In genomic region chr7:151925446-151926335, GRCh38 we compare ENCODE assay signal across 8 cellular contexts. TPM values are rescaled to one million over a fixed set of nuclear protein-coding genes. Genes with fewer than 3 reads are reported as not detected.
DNase-seq lines count a peak whose midpoint lies in the region; ATAC-seq, FAIRE-seq and TF ChIP-seq lines count a peak whose summit lies in the region.

No MANE protein-coding gene starts in this region.

- H3K36me3 ChIP-seq in kidney (ENCODE audit: control insufficient read depth in 1 of 2, insufficient read depth in 2 of 2, low read length in 2 of 2): no peaks in the 10 kb centered on the region

- no peaks in the 10 kb centered on the region for H3K27me3 Mint-ChIP-seq in T-helper 1 cell treated with Interleukin-12 subunit alpha and Interleukin-12 subunit beta and Interleukin-4 antibody, amounts not matched to agents 30 μg/mL and 1 μg/mL, for 36 hours (ENCODE audit: low read depth)

- no peaks in the 10 kb centered on the region for H3K9me3 ChIP-seq in kidney (ENCODE audit: control insufficient read depth in 1 of 2, low read length in 2 of 2)

- no peak overlapping the region for H3K9ac ChIP-seq in kidney (ENCODE audit: low read length in 2 of 2)

- no peak for TF ChIP-seq CTCF in kidney (IDR thresholded peaks at IDR 0.05; ENCODE audit: borderline replicate concordance, extremely low read depth, insufficient read depth)

- DNase-seq in GM12891 (ENCODE audit: insufficient read length, low spot score): no peak
- DNase-seq in kidney: peak; percentile 82
- DNase-seq in superior temporal gyrus (ENCODE audit: extremely low spot score): peak; percentile 59
- DNase-seq in NK-92 treated with Interleukin-12 subunit alpha and Interleukin-12 subunit beta, amount 100 ng/mL, for 24 hours (lab: John Stamatoyannopoulos, UW): no peak
- DNase-seq in HTR-8/SVneo (ENCODE audit: insufficient read length, low spot score): no peak

- intact Hi-C loops in kidney (cut with DNase I): no loop called here

- peak overlapping the region in 1 of 2 donors; percentile 21 for H3K4me3 ChIP-seq in kidney (ENCODE audit: low read length in 2 of 2)

- no peak overlapping the region for H3K27ac ChIP-seq in kidney (ENCODE audit: low read depth in 2 of 2, low read length in 2 of 2)

- H3K36me3 Mint-ChIP-seq in T-helper 1 cell treated with Interleukin-12 subunit alpha and Interleukin-12 subunit beta and Interleukin-4 antibody, amounts not matched to agents 30 μg/mL and 1 μg/mL, for 36 hours (ENCODE audit: low read depth): no peaks in the 10 kb centered on the region

- ATAC-seq in HG03175 (IDR thresholded peaks at IDR 0.05; ENCODE audit: unreplicated experiment): peak; percentile 67
- ATAC-seq in GM18909 (IDR thresholded peaks at IDR 0.05; ENCODE audit: poor library complexity, unreplicated experiment): no peak

- peaks cover 7% of the 10 kb centered on the region for H3K4me1 Mint-ChIP-seq in T-helper 1 cell treated with Interleukin-12 subunit alpha and Interleukin-12 subunit beta and Interleukin-4 antibody, amounts not matched to agents 30 μg/mL and 1 μg/mL, for 36 hours (ENCODE audit: low read depth)

- no peak for FAIRE-seq in GM12891 (lab: Jason Lieb, UNC)
- no peak for FAIRE-seq in kidney (lab: Jason Lieb, UNC)
- no peak for FAIRE-seq in HTR-8/SVneo (lab: Jason Lieb, UNC)

- H3K9me3 Mint-ChIP-seq in T-helper 1 cell treated with Interleukin-12 subunit alpha and Interleukin-12 subunit beta and Interleukin-4 antibody, amounts not matched to agents 30 μg/mL and 1 μg/mL, for 36 hours: no peaks in the 10 kb centered on the region

- H3K4me1 ChIP-seq in kidney (ENCODE audit: control insufficient read depth in 1 of 2, insufficient read depth in 1 of 2, low read depth in 1 of 2, low read length in 2 of 2): peaks cover 0 to 2% of the 10 kb centered on the region in 2 donors

- H3K27ac Mint-ChIP-seq in T-helper 1 cell treated with Interleukin-12 subunit alpha and Interleukin-12 subunit beta and Interleukin-4 antibody, amounts not matched to agents 30 μg/mL and 1 μg/mL, for 36 hours: peak overlapping the region; percentile 52

- no peak for TF ChIP-seq POLR2A in GM12891 (IDR thresholded peaks at IDR 0.05; ENCODE audit: low read depth, low read length)

- H3K4me3 Mint-ChIP-seq in T-helper 1 cell treated with Interleukin-12 subunit alpha and Interleukin-12 subunit beta and Interleukin-4 antibody, amounts not matched to agents 30 μg/mL and 1 μg/mL, for 36 hours: peak overlapping the region; percentile 10

TF ChIP-seq in GM12891, 5 proteins besides CTCF, POLR2A, EP300 and RAD21:
- TF ChIP-seq PAX5 (IDR thresholded peaks at IDR 0.05; ENCODE audit: insufficient read depth, low read length, severe bottlenecking) (no peak), SPI1 (IDR thresholded peaks at IDR 0.05; ENCODE audit: low read depth, low read length) (peak; percentile 46; the same call in 1 of the 2 replicates), POU2F2 (IDR thresholded peaks at IDR 0.05; ENCODE audit: low read depth, low read length) (no peak), TAF1 (IDR thresholded peaks at IDR 0.05; ENCODE audit: low read depth, low read length) (no peak), POLR2AphosphoS5 (IDR thresholded peaks at IDR 0.05; ENCODE audit: low read depth, low read length) (no peak)

RNA-seq across cellular contexts. Expression of gene GALNTL5, which starts 30.6 kb away (rescaled TPM):
- polyA plus RNA-seq in GM12891 (2012; ENCODE audit: low read depth, missing spikeins): not detected
- not detected for total RNA-seq in kidney
- not detected for polyA plus RNA-seq in kidney (ENCODE audit: insufficient read depth, low read depth, low replicate concordance)

RNA-seq across cellular contexts. Expression of gene PRKAG2, which starts 48.8 kb away (rescaled TPM):
- polyA plus RNA-seq in GM12891 (2012; ENCODE audit: low read depth, missing spikeins): 3.2 TPM
- total RNA-seq in kidney: 40.7 TPM
- 40.9 TPM for polyA plus RNA-seq in kidney (ENCODE audit: insufficient read depth, low read depth, low replicate concordance)

Comparison
In these comparisons a context has a peak if more than half of its experiments do, and no peak if none do; other contexts are left out.
1. DNase-seq: peak in kidney (single experiment) and superior temporal gyrus (single experiment); none in GM12891 (single experiment), NK-92 treated with Interleukin-12 subunit alpha and Interleukin-12 subunit beta, amount 100 ng/mL, for 24 hours (single experiment) and HTR-8/SVneo (single experiment).